24 cellular contexts compared by ENCODE assay signal in the genomic region with DNA sequence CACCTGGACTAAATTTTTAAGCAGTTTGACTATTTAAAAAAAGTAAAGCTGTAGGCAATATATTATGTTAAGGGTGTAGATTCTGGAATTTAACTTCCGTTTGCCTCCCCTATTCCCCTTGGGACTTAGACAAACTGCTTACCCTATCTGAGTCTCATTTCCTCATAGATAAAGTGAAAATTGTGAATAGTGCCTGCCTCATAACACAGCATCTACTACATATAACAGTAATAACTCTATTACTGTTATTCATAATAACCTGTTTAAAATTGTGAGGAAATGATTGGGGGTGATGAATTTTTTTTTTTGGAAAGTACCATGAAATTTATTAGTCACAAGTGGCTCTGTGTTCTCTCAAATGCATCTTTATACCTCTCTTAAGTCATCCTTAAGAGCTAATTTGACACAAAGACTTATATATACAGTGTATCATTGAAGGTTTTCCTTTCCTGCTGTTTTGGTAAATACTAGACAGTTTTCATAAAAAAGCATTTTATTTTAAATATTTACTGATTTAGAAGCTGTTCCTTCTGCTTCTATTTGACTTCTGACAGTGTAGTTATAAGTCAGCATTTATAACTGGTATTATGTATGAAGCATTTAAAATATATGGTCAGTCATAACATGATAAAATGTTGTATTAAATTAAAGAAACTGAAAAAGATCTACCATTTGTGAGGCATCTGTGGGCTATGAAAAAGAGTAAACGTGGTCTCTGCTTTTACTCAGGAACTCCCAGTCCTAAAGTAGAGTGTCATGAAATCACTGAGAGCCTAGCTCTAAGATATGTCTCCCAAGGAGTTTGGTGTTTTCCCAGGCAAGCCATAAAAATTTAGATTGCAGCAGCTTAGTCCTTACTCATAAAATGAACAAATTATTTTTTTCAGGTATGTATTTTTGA. TPM values are rescaled to one million over a fixed set of nuclear protein-coding genes. Genes with fewer than 3 reads are reported as not detected.
DNase-seq lines count a peak whose midpoint lies in the region; ATAC-seq and TF ChIP-seq lines count a peak whose summit lies in the region.
"Had no signal": no experiment of that assay in that cellular context is flagged by ENCODE, and none has a peak within 500 bp of the region (broad histone marks: within the 10 kb centered on the region; RNA-seq: fewer than 3 reads in every experiment).

No MANE protein-coding gene starts in this region.

- ATAC-seq in GM18520 (IDR thresholded peaks at IDR 0.05; ENCODE audit: unreplicated experiment) = peak; percentile 68
- ATAC-seq in HG03354 (IDR thresholded peaks at IDR 0.05; ENCODE audit: poor library complexity, severe bottlenecking, unreplicated experiment) = peak; percentile 67
- no peak for ATAC-seq in esophagus mucosa
- ATAC-seq in left cardiac atrium = no peak
- ATAC-seq: activated naive CD8-positive, alpha-beta T cell treated with anti-CD3 and anti-CD28 coated beads, Interleukin-2, amount 50 U/mL, for 24 hours; heart left ventricle; sciatic nerve had no signal

- H3K36me3 ChIP-seq in GM06990 (ENCODE audit: control insufficient read depth, insufficient read depth, low read length) = peaks cover 4% of the 10 kb centered on the region
- H3K36me3 ChIP-seq: neural progenitor cell had no signal

- intact Hi-C loops in left cardiac atrium (cut with DNase I) = no loop called here

- TF ChIP-seq CTCF in GM06990 (IDR thresholded peaks at IDR 0.05; ENCODE audit: insufficient read depth, low read length, poor library complexity, severe bottlenecking) = no peak

- DNase-seq in GM06990 (ENCODE audit: extremely low read depth, insufficient read length) (peak; percentile 18), germinal center (ENCODE audit: low spot score) (peak; percentile 11), left cardiac atrium (no peak)
- no peak for DNase-seq in activated naive CD4-positive, alpha-beta T cell treated with anti-CD3 and anti-CD28 coated beads, Interleukin-2, amount 50 U/mL, for 16 hours
- DNase-seq: activated CD8-positive, alpha-beta memory T cell treated with anti-CD3 and anti-CD28 coated beads, Interleukin-2, amount 50 U/mL, for 48 hours; activated gamma-delta T cell; activated naive CD8-positive, alpha-beta T cell treated with anti-CD3 and anti-CD28 coated beads, Interleukin-2, amount 50 U/mL, for 24 hours; Calu3; DND-41; dorsolateral prefrontal cortex; heart left ventricle; IMR-90; kidney glomerular epithelial cell; mammary epithelial cell; NCI-H1048; NCI-H187 treated with DMSO at 0.1 percent for 48 hours; NCI-H526 treated with DMSO at 0.1 percent for 48 hours; posterior cingulate gyrus; stimulated activated CD4-positive, alpha-beta T cell treated with anti-CD3 and anti-CD28 coated beads, Interleukin-15, amount 100 ng/mL, for 24 hours had no signal

- H3K27me3 ChIP-seq in GM06990 (replicated peaks; ENCODE audit: control insufficient read depth, insufficient read depth, low read length) = no peaks in the 10 kb centered on the region
- H3K27me3 ChIP-seq: dorsolateral prefrontal cortex, heart left ventricle, neural progenitor cell had no signal

- no peak overlapping the region for H3K4me3 ChIP-seq in GM06990 (replicated peaks; ENCODE audit: low read depth, low read length)
- H3K4me3 ChIP-seq: dorsolateral prefrontal cortex, heart left ventricle, neural progenitor cell had no signal

RNA-seq across cellular contexts. Expression of a gene that starts 46.4 kb away (rescaled TPM):
- total RNA-seq in esophagus mucosa (34.1 TPM), left cardiac atrium (10 to 100 TPM; 52.5 to 54.8 TPM)

Comparison
In these comparisons a context has a peak if more than half of its experiments do, and no peak if none do; other contexts are left out.
1. DNase-seq: peak in GM06990 (single experiment) and germinal center (single experiment); none in left cardiac atrium (single experiment) and activated naive CD4-positive, alpha-beta T cell treated with anti-CD3 and anti-CD28 coated beads, Interleukin-2, amount 50 U/mL, for 16 hours (single experiment).
2. ATAC-seq: peak in GM18520 (single experiment) and HG03354 (single experiment); none in esophagus mucosa (single experiment) and left cardiac atrium (0 of 2).